In the genomic region with DNA sequence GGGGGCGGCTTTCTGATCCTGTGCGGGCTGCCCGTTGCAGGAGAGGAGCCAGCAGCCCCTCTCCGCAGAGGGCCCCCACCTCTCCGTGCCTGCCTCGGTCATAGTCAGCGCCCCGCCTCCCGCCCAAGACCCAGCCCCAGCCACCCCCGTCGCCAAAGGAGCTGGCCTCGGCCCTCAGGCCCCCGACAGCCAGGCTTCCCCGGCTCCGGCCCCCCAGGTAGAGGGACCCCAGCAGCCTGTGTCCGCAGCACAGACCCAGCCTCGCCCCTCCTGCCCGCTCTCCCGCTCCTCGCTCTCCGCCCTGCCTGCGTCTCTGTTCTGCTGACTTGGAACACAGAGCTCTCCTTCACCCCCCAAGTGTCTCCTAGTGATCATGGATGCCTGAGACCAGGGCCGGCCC, we compare ENCODE assay signal across 16 cellular contexts. TPM values are rescaled to one million over a fixed set of nuclear protein-coding genes. Genes with fewer than 3 reads are reported as not detected.
"Had no signal": no experiment of that assay in that cellular context is flagged by ENCODE, and none has a peak within 500 bp of the region (broad histone marks: within the 10 kb centered on the region; RNA-seq: fewer than 3 reads in every experiment).

No MANE protein-coding gene starts in this region.

- H3K4me3 ChIP-seq: heart right ventricle, lower lobe of right lung, tibial artery, upper lobe of left lung, vagina had no signal

- H3K36me3 Mint-ChIP-seq: natural killer cell treated with Interleukin-12 subunit alpha and Interleukin-12 subunit beta and Interleukin-15 and Interleukin-18, amount 100 ng/mL, for 72 hours had no signal

- H3K27me3 ChIP-seq: heart right ventricle, tibial artery, upper lobe of left lung, vagina had no signal

- DNase-seq: effector memory CD4-positive, alpha-beta T cell; heart right ventricle; hypothalamus; lower lobe of right lung; midbrain; small intestine; stimulated activated CD4-positive, alpha-beta T cell treated with anti-CD3 and anti-CD28 coated beads, Interleukin-12 subunit alpha, Interleukin-12 subunit beta, amount 100 ng/mL, for 4 hours; stimulated activated CD4-positive, alpha-beta T cell treated with anti-CD3 and anti-CD28 coated beads, Interleukin-2, amount 100 ng/mL, for 48 hours; tibial artery had no signal

- H3K9me3 Mint-ChIP-seq: memory B cell; natural killer cell treated with Interleukin-12 subunit alpha and Interleukin-12 subunit beta and Interleukin-15 and Interleukin-18, amount 100 ng/mL, for 72 hours; stimulated activated naive CD8-positive, alpha-beta T cell treated with anti-CD3 and anti-CD28 coated beads, Interleukin-15, Interleukin-2, amounts not matched to agents 100 ng/mL and 50 ng/mL, for 24 hours had no signal

- H3K27ac ChIP-seq: heart right ventricle, lower lobe of right lung, tibial artery, upper lobe of left lung, vagina had no signal

- H3K27me3 Mint-ChIP-seq: memory B cell; natural killer cell treated with Interleukin-12 subunit alpha and Interleukin-12 subunit beta and Interleukin-15 and Interleukin-18, amount 100 ng/mL, for 72 hours; stimulated activated naive CD8-positive, alpha-beta T cell treated with anti-CD3 and anti-CD28 coated beads, Interleukin-15, Interleukin-2, amounts not matched to agents 100 ng/mL and 50 ng/mL, for 24 hours had no signal

- H3K9me3 ChIP-seq: heart right ventricle, lower lobe of right lung, tibial artery, upper lobe of left lung, vagina had no signal

- H3K4me1 ChIP-seq: heart right ventricle, lower lobe of right lung, tibial artery, upper lobe of left lung, vagina had no signal

- ATAC-seq: esophagus mucosa, left lobe of liver had no signal

- H3K27ac Mint-ChIP-seq: natural killer cell treated with Interleukin-12 subunit alpha and Interleukin-12 subunit beta and Interleukin-15 and Interleukin-18, amount 100 ng/mL, for 72 hours; stimulated activated naive CD8-positive, alpha-beta T cell treated with anti-CD3 and anti-CD28 coated beads, Interleukin-15, Interleukin-2, amounts not matched to agents 100 ng/mL and 50 ng/mL, for 24 hours had no signal

- H3K4me3 Mint-ChIP-seq: memory B cell; natural killer cell treated with Interleukin-12 subunit alpha and Interleukin-12 subunit beta and Interleukin-15 and Interleukin-18, amount 100 ng/mL, for 72 hours; stimulated activated naive CD8-positive, alpha-beta T cell treated with anti-CD3 and anti-CD28 coated beads, Interleukin-15, Interleukin-2, amounts not matched to agents 100 ng/mL and 50 ng/mL, for 24 hours had no signal

RNA-seq across cellular contexts. Expression of a gene that starts 31.3 kb away (rescaled TPM):
- total RNA-seq: natural killer cell treated with Interleukin-12 subunit alpha and Interleukin-12 subunit beta and Interleukin-15 and Interleukin-18, amount 100 ng/mL, for 72 hours had no signal
